1 cellular context compared by ENCODE assay signal in the genomic region with DNA sequence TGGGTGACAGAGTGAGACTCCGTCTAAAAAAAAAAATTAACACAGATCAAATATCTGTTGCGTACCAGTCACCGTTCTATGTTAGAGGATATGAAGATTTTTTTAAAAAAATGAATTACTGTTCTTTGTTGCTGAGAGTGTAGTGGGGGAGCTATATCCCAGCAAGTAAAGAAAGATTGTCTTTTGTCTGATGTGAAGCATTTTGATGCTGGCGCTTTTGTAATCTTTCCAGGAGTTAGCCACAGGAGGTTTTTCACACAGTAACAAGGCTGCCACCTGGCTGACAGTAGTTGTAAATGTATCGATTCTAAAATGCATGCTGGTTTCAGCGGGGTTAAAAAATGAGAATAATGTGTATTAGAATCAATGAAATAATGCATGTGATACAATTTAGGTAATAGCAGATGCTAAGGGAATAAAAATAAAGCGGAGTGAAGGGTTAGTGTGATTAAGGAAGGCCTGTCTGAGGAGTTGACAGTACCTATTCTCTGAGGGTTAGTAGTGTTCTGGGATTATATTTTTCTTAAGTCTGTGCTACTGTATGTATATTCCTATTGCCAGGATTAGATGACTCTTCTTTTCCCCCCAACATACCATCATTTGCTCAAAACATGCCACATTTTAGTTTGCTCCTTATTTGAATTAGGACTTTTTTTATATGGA.
TF ChIP-seq lines count a peak whose summit lies in the region.

No MANE protein-coding gene starts in this region.

TF ChIP-seq in HEK293, 187 proteins besides CTCF, POLR2A, EP300 and RAD21 (continued from another document):
- TF ChIP-seq, protein P1, sequence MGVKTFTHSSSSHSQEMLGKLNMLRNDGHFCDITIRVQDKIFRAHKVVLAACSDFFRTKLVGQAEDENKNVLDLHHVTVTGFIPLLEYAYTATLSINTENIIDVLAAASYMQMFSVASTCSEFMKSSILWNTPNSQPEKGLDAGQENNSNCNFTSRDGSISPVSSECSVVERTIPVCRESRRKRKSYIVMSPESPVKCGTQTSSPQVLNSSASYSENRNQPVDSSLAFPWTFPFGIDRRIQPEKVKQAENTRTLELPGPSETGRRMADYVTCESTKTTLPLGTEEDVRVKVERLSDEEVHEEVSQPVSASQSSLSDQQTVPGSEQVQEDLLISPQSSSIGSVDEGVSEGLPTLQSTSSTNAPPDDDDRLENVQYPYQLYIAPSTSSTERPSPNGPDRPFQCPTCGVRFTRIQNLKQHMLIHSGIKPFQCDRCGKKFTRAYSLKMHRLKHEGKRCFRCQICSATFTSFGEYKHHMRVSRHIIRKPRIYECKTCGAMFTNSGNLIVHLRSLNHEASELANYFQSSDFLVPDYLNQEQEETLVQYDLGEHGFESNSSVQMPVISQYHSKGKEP (tag by site-specific recombination; IDR thresholded peaks at IDR 0.05) = 0 out of 2 replicates have a peak, but pooled peaks have one; percentile 34
- TF ChIP-seq, protein P2, sequence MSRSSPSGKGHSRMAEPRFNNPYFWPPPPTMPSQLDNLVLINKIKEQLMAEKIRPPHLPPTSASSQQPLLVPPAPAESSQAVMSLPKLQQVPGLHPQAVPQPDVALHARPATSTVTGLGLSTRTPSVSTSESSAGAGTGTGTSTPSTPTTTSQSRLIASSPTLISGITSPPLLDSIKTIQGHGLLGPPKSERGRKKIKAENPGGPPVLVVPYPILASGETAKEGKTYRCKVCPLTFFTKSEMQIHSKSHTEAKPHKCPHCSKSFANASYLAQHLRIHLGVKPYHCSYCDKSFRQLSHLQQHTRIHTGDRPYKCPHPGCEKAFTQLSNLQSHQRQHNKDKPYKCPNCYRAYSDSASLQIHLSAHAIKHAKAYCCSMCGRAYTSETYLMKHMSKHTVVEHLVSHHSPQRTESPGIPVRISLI (tag by site-specific recombination; IDR thresholded peaks at IDR 0.05) = peak; percentile 97
- TF ChIP-seq ZNF626 (tag by site-specific recombination; IDR thresholded peaks at IDR 0.05) (no peak), ZIC2 (tag by site-specific recombination; IDR thresholded peaks at IDR 0.05) (0 out of 2 replicates have a peak, but pooled peaks have one; percentile 24), SCRT1 (tag by site-specific recombination; IDR thresholded peaks at IDR 0.05; ENCODE audit: borderline replicate concordance) (peak; percentile 59; the same call in 1 of the 2 replicates), ZNF791 (tag by site-specific recombination; IDR thresholded peaks at IDR 0.05) (no peak), ZBTB17 (tag by site-specific recombination; IDR thresholded peaks at IDR 0.05) (0 out of 2 replicates have a peak, but pooled peaks have one; percentile 33), ZNF660 (tag by site-specific recombination; IDR thresholded peaks at IDR 0.05) (0 out of 2 replicates have a peak, but pooled peaks have one; percentile 76), ZNF561 (tag by site-specific recombination; IDR thresholded peaks at IDR 0.05; ENCODE audit: borderline replicate concordance) (peak; percentile 49; the same call in 1 of the 2 replicates), SCRT2 (tag by site-specific recombination; IDR thresholded peaks at IDR 0.05) (peak; percentile 49; the same call in 1 of the 2 replicates), TRIM28 (IDR thresholded peaks at IDR 0.05; ENCODE audit: borderline replicate concordance, low read length) (0 out of 2 replicates have a peak, but pooled peaks have one; percentile 40), ZNF133 (tag by site-specific recombination; IDR thresholded peaks at IDR 0.05) (no peak), ZNF423 (tag by site-specific recombination; IDR thresholded peaks at IDR 0.05) (no peak)
- TF ChIP-seq, protein P3, sequence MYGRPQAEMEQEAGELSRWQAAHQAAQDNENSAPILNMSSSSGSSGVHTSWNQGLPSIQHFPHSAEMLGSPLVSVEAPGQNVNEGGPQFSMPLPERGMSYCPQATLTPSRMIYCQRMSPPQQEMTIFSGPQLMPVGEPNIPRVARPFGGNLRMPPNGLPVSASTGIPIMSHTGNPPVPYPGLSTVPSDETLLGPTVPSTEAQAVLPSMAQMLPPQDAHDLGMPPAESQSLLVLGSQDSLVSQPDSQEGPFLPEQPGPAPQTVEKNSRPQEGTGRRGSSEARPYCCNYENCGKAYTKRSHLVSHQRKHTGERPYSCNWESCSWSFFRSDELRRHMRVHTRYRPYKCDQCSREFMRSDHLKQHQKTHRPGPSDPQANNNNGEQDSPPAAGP (tag by site-specific recombination; IDR thresholded peaks at IDR 0.05) = no peak
